14 cellular contexts compared by ENCODE assay signal in the genomic region with DNA sequence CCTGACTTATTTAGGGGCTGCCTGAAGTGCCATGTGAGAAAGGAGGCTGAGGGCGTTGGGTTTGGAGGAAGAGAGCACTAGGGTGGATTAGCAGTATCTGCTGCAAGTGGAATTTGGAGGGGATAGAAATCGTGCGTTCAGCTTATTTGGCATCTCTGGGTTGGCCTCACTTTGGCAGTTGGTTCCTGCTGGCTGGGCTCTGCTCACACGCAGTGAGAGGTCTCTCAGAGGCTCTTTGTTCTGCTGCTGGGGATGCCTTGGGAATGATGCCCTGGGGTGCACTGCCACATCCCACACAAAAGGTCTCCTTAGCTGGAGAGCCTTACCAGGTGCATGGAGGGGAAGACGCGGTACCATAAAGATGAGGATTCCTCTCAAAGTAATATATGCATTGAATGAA. TPM values are rescaled to one million over a fixed set of nuclear protein-coding genes. Genes with fewer than 3 reads are reported as not detected.
DNase-seq lines count a peak whose midpoint lies in the region; ATAC-seq, FAIRE-seq and TF ChIP-seq lines count a peak whose summit lies in the region.
"Had no signal": no experiment of that assay in that cellular context is flagged by ENCODE, and none has a peak within 500 bp of the region (broad histone marks: within the 10 kb centered on the region; RNA-seq: fewer than 3 reads in every experiment).

No MANE protein-coding gene starts in this region.

- H3K4me2 ChIP-seq in GM23338 (peak overlapping the region; percentile 28; the same call in 1 of the 2 replicates), H1 (ENCODE audit: insufficient read depth in 1 of 2, low read depth in 2 of 2, low read length in 2 of 2) (peak overlapping the region; percentile 1 to 36; a peak in 2 of 4 replicates)

- no peak for TF ChIP-seq POLR2A in H1 (IDR thresholded peaks at IDR 0.05; ENCODE audit: control extremely low read depth in 1 of 2, low read depth in 2 of 2, low read length in 2 of 2)

- H3K9me3 Mint-ChIP-seq in GM23338 = no peaks in the 10 kb centered on the region
- no peaks in the 10 kb centered on the region for H3K9me3 Mint-ChIP-seq in activated CD4-positive, alpha-beta T cell treated with anti-CD3 and anti-CD28 coated beads, Interleukin-2, amount 10 ng/mL, durations not matched to agents 7 days and 5 days

- H3K4me3 Mint-ChIP-seq in GM23338 = no peak overlapping the region
- no peak overlapping the region for H3K4me3 Mint-ChIP-seq in activated CD4-positive, alpha-beta T cell treated with anti-CD3 and anti-CD28 coated beads, Interleukin-2, amount 10 ng/mL, durations not matched to agents 7 days and 5 days

- H3K23me2 ChIP-seq in H1 (ENCODE audit: low read depth, low read length) = no peaks in the 10 kb centered on the region

- H3K9me3 ChIP-seq in H1 (ENCODE audit: insufficient read depth in 2 of 2, low read depth in 1 of 2, low read length in 1 of 2) = no peaks in the 10 kb centered on the region
- H3K9me3 ChIP-seq: SJCRH30 had no signal

- POLR2A ChIA-PET in H1 (lab: Charles Lee; ENCODE audit: partially characterized antibody) = no interaction called here
- POLR2A ChIA-PET in activated CD4-positive, alpha-beta T cell treated with anti-CD3 and anti-CD28 coated beads, Interleukin-2, amount 10 ng/mL, durations not matched to agents 7 days and 5 days (lab: Charles Lee) = interaction anchor here (1.0 kb wide), 1 partner anchor 15 kb away, joined by 3 read pairs; no protein-coding TSS in a partner anchor

- no peak overlapping the region for H3K4ac ChIP-seq in H1 (replicated peaks; ENCODE audit: insufficient read length, low read depth, low read length)

- no peak overlapping the region for H4K91ac ChIP-seq in H1 (replicated peaks; ENCODE audit: insufficient read length, low read length)

- H2BK20ac ChIP-seq in H1 (ENCODE audit: low read length) = no peak overlapping the region

- no peaks in the 10 kb centered on the region for H3K79me2 ChIP-seq in GM23338 (replicated peaks; ENCODE audit: insufficient read depth)
- no peaks in the 10 kb centered on the region for H3K79me2 ChIP-seq in H1 (ENCODE audit: control insufficient read depth in 1 of 2, insufficient read depth in 2 of 2, low read length in 2 of 2)

- 56% methylated on average over 6 of the region's 6 CpGs; no CpG with 5 or more reads in 1 of the 2 experiments for whole genome bisulfite sequencing in H1 (ENCODE audit: extremely low coverage in 1 of 2, insufficient coverage in 1 of 2, insufficient read length in 1 of 2, insufficient replicate concordance in 2 of 2, low coverage in 1 of 2, low lambda C conversion rate in 2 of 2, missing lambda C conversion rate in 1 of 2), 2 experiments

- H4K5ac ChIP-seq in H1 (ENCODE audit: insufficient read length, low read depth, low read length) = no peak overlapping the region

- peaks cover 13% of the 10 kb centered on the region; the same call in 1 of the 2 replicates for H3K4me1 ChIP-seq in GM23338 (ENCODE audit: insufficient read depth)
- H3K4me1 ChIP-seq in H1 (replicated peaks in 1 of 4; ENCODE audit: control insufficient read depth in 3 of 4, insufficient read depth in 4 of 4, low read length in 3 of 4) = peaks cover 3 to 14% (median 11%) of the 10 kb centered on the region in 4 experiments; a peak in 6 of 7 replicates

- H2AFZ ChIP-seq in GM23338 (peak overlapping the region; percentile 78; the same call in 1 of the 2 replicates), H1 (ENCODE audit: low read length) (no peak overlapping the region)

- 0 out of 2 replicates have a peak overlapping the region, but pooled peaks have one; percentile 32 for H3K27ac Mint-ChIP-seq in GM23338
- H3K27ac Mint-ChIP-seq in activated CD4-positive, alpha-beta T cell treated with anti-CD3 and anti-CD28 coated beads, Interleukin-2, amount 10 ng/mL, durations not matched to agents 7 days and 5 days = no peak overlapping the region

- CTCF ChIA-PET in H1 (lab: Charles Lee; ENCODE audit: partially characterized antibody) = interaction anchor here (0.6 to 7.0 kb wide), 10 partner anchors 9 to 192 kb away, joined by 3 to 37 read pairs (median 3); no protein-coding TSS in a partner anchor
- CTCF ChIA-PET in activated CD4-positive, alpha-beta T cell treated with anti-CD3 and anti-CD28 coated beads, Interleukin-2, amount 10 ng/mL, durations not matched to agents 7 days and 5 days (lab: Charles Lee) = interaction anchor here (1.0 to 1.6 kb wide), 2 partner anchors 10 to 19 kb away, joined by 3 to 5 read pairs; no protein-coding TSS in a partner anchor

- no peak overlapping the region for H3K9ac ChIP-seq in H1 (replicated peaks in 1 of 4; ENCODE audit: extremely low read depth in 1 of 4, low read depth in 3 of 4, low read length in 3 of 4)

- no peak overlapping the region for H2BK5ac ChIP-seq in H1 (ENCODE audit: low read depth, low read length)

- peaks cover 10% of the 10 kb centered on the region for H3K27me3 Mint-ChIP-seq in GM23338 (ENCODE audit: insufficient read depth, low read depth, poor library complexity)
- H3K27me3 Mint-ChIP-seq in activated CD4-positive, alpha-beta T cell treated with anti-CD3 and anti-CD28 coated beads, Interleukin-2, amount 10 ng/mL, durations not matched to agents 7 days and 5 days = peaks cover 3% of the 10 kb centered on the region

- ATAC-seq in GM23338 (peak; percentile 84), HG02970 (IDR thresholded peaks at IDR 0.05; ENCODE audit: low FRiP score, unreplicated experiment) (no peak)
- ATAC-seq: stimulated activated naive CD8-positive, alpha-beta T cell treated with anti-CD3 and anti-CD28 coated beads, Interleukin-15, Interleukin-2, amounts not matched to agents 100 U/mL and 50 U/mL, for 24 hours had no signal

- no peak; a peak in 1 of 3 replicates for TF ChIP-seq EP300 in H1 (IDR thresholded peaks at IDR 0.05; ENCODE audit: borderline replicate concordance in 1 of 2, low read depth in 2 of 2, low read length in 2 of 2)

- H3K36me3 Mint-ChIP-seq in GM23338 (ENCODE audit: low read depth) = no peaks in the 10 kb centered on the region
- peaks cover 5% of the 10 kb centered on the region for H3K36me3 Mint-ChIP-seq in activated CD4-positive, alpha-beta T cell treated with anti-CD3 and anti-CD28 coated beads, Interleukin-2, amount 10 ng/mL, durations not matched to agents 7 days and 5 days (ENCODE audit: low read depth)

- H3K18ac ChIP-seq in H1 (ENCODE audit: extremely low read depth, low read length) = no peak overlapping the region; the same call in 1 of the 2 replicates

- H3K23ac ChIP-seq in H1 (ENCODE audit: insufficient read length) = no peak overlapping the region

- no peak for TF ChIP-seq CTCF in GM23338 (conservative IDR thresholded peaks at IDR 0.05; ENCODE audit: low read depth in 2 of 2)
- no peak for TF ChIP-seq CTCF in H1 (IDR thresholded peaks at IDR 0.05; ENCODE audit: control extremely low read depth in 1 of 3, insufficient read depth in 1 of 3, low read depth in 1 of 3, low read length in 3 of 3)

- H3K27me3 ChIP-seq in GM23338 (ENCODE audit: insufficient read depth) (no peaks in the 10 kb centered on the region), H1 (replicated peaks in 1 of 4; ENCODE audit: control insufficient read depth in 3 of 4, extremely low read depth in 1 of 4, insufficient read depth in 3 of 4, low read length in 3 of 4) (no peaks in the 10 kb centered on the region)
- H3K27me3 ChIP-seq: SJCRH30 had no signal

- no peak overlapping the region for H3K4me3 ChIP-seq in GM23338
- no peak overlapping the region for H3K4me3 ChIP-seq in H1 (ENCODE audit: extremely low read depth in 1 of 4, insufficient read depth in 2 of 4, low read depth in 3 of 4, low read length in 4 of 4)
- H3K4me3 ChIP-seq: lung, SJCRH30 had no signal

- no peak overlapping the region for H3K56ac ChIP-seq in H1 (replicated peaks; ENCODE audit: insufficient read length, low read depth, low read length)

- H3K4me1 Mint-ChIP-seq in GM23338 = peaks cover 34% of the 10 kb centered on the region
- H3K4me1 Mint-ChIP-seq in activated CD4-positive, alpha-beta T cell treated with anti-CD3 and anti-CD28 coated beads, Interleukin-2, amount 10 ng/mL, durations not matched to agents 7 days and 5 days = peaks cover 57% of the 10 kb centered on the region

- H3F3A ChIP-seq in GM23338 (replicated peaks; ENCODE audit: low read depth) = no peaks in the 10 kb centered on the region

- no peak overlapping the region for H4K8ac ChIP-seq in H1 (ENCODE audit: extremely low read depth, insufficient read depth, low read length)

- H3K9me2 ChIP-seq in GM23338 (ENCODE audit: insufficient read depth) = no peaks in the 10 kb centered on the region

- H2BK15ac ChIP-seq in H1 (ENCODE audit: low read length) = no peak overlapping the region

- H3K27ac ChIP-seq in GM23338 (ENCODE audit: low read depth) = no peak overlapping the region
- peak overlapping the region; percentile 35; the same call in 1 of the 2 replicates for H3K27ac ChIP-seq in H1 (ENCODE audit: low read depth, low read length)
- H3K27ac ChIP-seq: SJCRH30 had no signal

- TF ChIP-seq RAD21 in H1 (IDR thresholded peaks at IDR 0.05 in 1 of 2, conservative IDR thresholded peaks at IDR 0.05 in 1 of 2; ENCODE audit: low read depth in 2 of 2, low read length in 2 of 2) = no peak

- H3K79me1 ChIP-seq in H1 (ENCODE audit: low read depth, low read length) = no peaks in the 10 kb centered on the region

- H2AK5ac ChIP-seq in H1 (ENCODE audit: low read depth, low read length) = no peak overlapping the region

- H2BK120ac ChIP-seq in H1 (replicated peaks; ENCODE audit: low read depth, low read length) = no peak overlapping the region

- H2BK12ac ChIP-seq in H1 (ENCODE audit: low read depth, low read length) = no peak overlapping the region

- DNase-seq in GM23338 (ENCODE audit: low spot score) (no peak), NCI-H187 treated with DMSO at 0.1 percent for 48 hours (lab: John Stamatoyannopoulos, UW) (peak; percentile 73), H1 (ENCODE audit: low read depth in 1 of 2, low spot score in 2 of 2) (no peak), pons (ENCODE audit: low spot score) (peak; percentile 87), DMS 273 (lab: John Stamatoyannopoulos, UW; ENCODE audit: unreplicated experiment) (no peak)
- DNase-seq in activated CD4-positive, alpha-beta T cell treated with anti-CD3 and anti-CD28 coated beads, Interleukin-2, amount 10 ng/mL, durations not matched to agents 7 days and 5 days = no peak
- DNase-seq: effector CD8-positive, alpha-beta T cell; KBM-7; SJCRH30; stimulated activated CD4-positive, alpha-beta T cell treated with anti-CD3 and anti-CD28 coated beads, Interleukin-4, amount 100 ng/mL, for 24 hours; stimulated activated naive CD8-positive, alpha-beta T cell treated with anti-CD3 and anti-CD28 coated beads, Interleukin-15, Interleukin-2, amounts not matched to agents 100 U/mL and 50 U/mL, for 24 hours had no signal

- no peak overlapping the region for H3K14ac ChIP-seq in H1 (ENCODE audit: insufficient read length)

- H3K36me3 ChIP-seq in GM23338 (ENCODE audit: insufficient read depth) (no peaks in the 10 kb centered on the region), H1 (ENCODE audit: control insufficient read depth in 2 of 4, insufficient read depth in 4 of 4, low read length in 3 of 4) (no peaks in the 10 kb centered on the region)
- H3K36me3 ChIP-seq: SJCRH30 had no signal

- H4K20me1 ChIP-seq in GM23338 (replicated peaks; ENCODE audit: insufficient read depth) (no peaks in the 10 kb centered on the region), H1 (replicated peaks in 1 of 2; ENCODE audit: control insufficient read depth in 1 of 2, insufficient read depth in 2 of 2, low read length in 2 of 2) (no peaks in the 10 kb centered on the region)

- no peak for FAIRE-seq in H1 (lab: Jason Lieb, UNC)
- FAIRE-seq: GM19239 had no signal

RNA-seq across cellular contexts. Expression of a gene that starts 17.7 kb away (rescaled TPM):
- 1.4 and 1.7 TPM in 2 replicates for total RNA-seq in GM23338 (2014; rRNA removed; shearing (Covaris generic))
- polyA plus RNA-seq in GM23338 (2016; fragmentation: Nextera tagmentation; extraction: Ambion mirVana) (0.66 and 1.5 TPM in 2 replicates), H1 (2011; rRNA removed) (1.3 and 1.6 TPM in 2 replicates)
- 4.1 and 4.2 TPM in 2 replicates for total RNA-seq in H1 (2021; fragmentation: NEBNext Ultra II Directional; extraction: Animal tissue kit (Norgen Biotek cat#: 25700))
- polyA plus RNA-seq in H1 (2011; cell fraction: cytosol; rRNA removed) = 1.7 TPM
- polyA plus RNA-seq in H1 (2011; cell fraction: nucleus; rRNA removed) = 3.0 TPM
- polyA plus RNA-seq in H1 (2012, experiment 1 of 2) = 1.4 to 2.5 TPM (median 1.6 TPM) in 4 replicates
- 5.1 TPM for polyA plus RNA-seq in H1 (2012, experiment 2 of 2)
- 0.67 TPM for polyA plus RNA-seq in H1 (2013, experiment 1 of 2)
- polyA plus RNA-seq in H1 (2013, experiment 2 of 2) = 0.79 TPM
- polyA minus RNA-seq in H1 (2011; rRNA and poly(A)+ RNA removed) = 3.9 and 4.4 TPM in 2 replicates
- polyA minus RNA-seq in H1 (2011; cell fraction: cytosol; rRNA and poly(A)+ RNA removed) = 3.2 TPM
- polyA minus RNA-seq in H1 (2011; cell fraction: nucleus; rRNA and poly(A)+ RNA removed) = 6.5 TPM
- 10 to 100 TPM; 45.5 to 47.3 TPM for total RNA-seq in activated CD4-positive, alpha-beta T cell treated with anti-CD3 and anti-CD28 coated beads, Interleukin-2, amount 10 ng/mL, durations not matched to agents 7 days and 5 days

Comparison
In these comparisons a context has a peak if more than half of its experiments do, and no peak if none do; other contexts are left out.
1. DNase-seq: peak in NCI-H187 treated with DMSO at 0.1 percent for 48 hours (single experiment) and pons (single experiment); none in GM23338 (single experiment), H1 (0 of 2), activated CD4-positive, alpha-beta T cell treated with anti-CD3 and anti-CD28 coated beads, Interleukin-2, amount 10 ng/mL, durations not matched to agents 7 days and 5 days (single experiment) and DMS 273 (single experiment).